In the genomic region with DNA sequence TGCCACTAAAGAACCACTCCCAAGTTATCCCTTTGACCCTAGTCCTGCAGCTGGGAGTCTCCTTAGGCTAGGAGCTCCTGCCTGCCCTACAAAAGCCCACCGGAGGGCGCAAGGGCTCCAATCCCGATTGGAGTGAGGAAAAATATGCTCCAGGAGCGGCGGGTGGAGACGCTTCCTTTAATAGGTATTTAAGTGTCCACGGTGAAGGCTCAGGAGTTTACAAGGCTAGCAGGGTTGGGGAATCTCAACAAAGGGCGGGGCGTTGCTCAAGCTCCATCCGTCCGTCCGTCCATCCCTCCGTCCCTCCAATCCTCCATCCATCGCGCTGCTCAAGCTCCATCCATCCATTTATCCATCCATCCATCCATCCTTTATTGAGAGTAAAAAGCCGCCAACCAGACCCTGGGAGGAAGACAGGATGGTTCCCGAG, we compare ENCODE assay signal across 9 cellular contexts. TPM values are rescaled to one million over a fixed set of nuclear protein-coding genes. Genes with fewer than 3 reads are reported as not detected.
DNase-seq lines count a peak whose midpoint lies in the region; TF ChIP-seq lines count a peak whose summit lies in the region.
"Had no signal": no experiment of that assay in that cellular context is flagged by ENCODE, and none has a peak within 500 bp of the region (broad histone marks: within the 10 kb centered on the region; RNA-seq: fewer than 3 reads in every experiment).

No MANE protein-coding gene starts in this region.

- peak overlapping the region; percentile 95 to 99 (median 98) for H3K4me3 Mint-ChIP-seq in brain

- peaks cover 8% of the 10 kb centered on the region for H3K36me3 Mint-ChIP-seq in brain

- H3K4me2 ChIP-seq in OCI-LY7 (ENCODE audit: low read length) = peak overlapping the region; percentile 98

- no peaks in the 10 kb centered on the region for H4K20me1 ChIP-seq in OCI-LY7 (ENCODE audit: insufficient read depth, low read length)

- H3K9ac ChIP-seq in iPS-15b (ENCODE audit: low read depth, low read length) (peak overlapping the region; percentile 54), rectal smooth muscle tissue (ENCODE audit: low read length) (peak overlapping the region; percentile 74)

- peaks cover 15% of the 10 kb centered on the region for H3K4me1 Mint-ChIP-seq in brain

- no peaks in the 10 kb centered on the region for H3K27me3 ChIP-seq in iPS-15b (ENCODE audit: control insufficient read depth, insufficient read depth, low read length)
- H3K27me3 ChIP-seq in rectal smooth muscle tissue (ENCODE audit: control insufficient read depth, insufficient read depth, low read length) = no peaks in the 10 kb centered on the region

- peaks cover 4% of the 10 kb centered on the region; the same call in 1 of the 2 replicates for H3K36me3 ChIP-seq in OCI-LY7 (ENCODE audit: insufficient read depth, low read length)
- H3K36me3 ChIP-seq in iPS-15b (ENCODE audit: control insufficient read depth, insufficient read depth, low read length) = no peaks in the 10 kb centered on the region
- H3K36me3 ChIP-seq in rectal smooth muscle tissue (ENCODE audit: control insufficient read depth, insufficient read depth, low read length) = peaks cover 7% of the 10 kb centered on the region

- POLR2A ChIA-PET in OCI-LY7 (lab: Charles Lee) = interaction anchor here (0.6 to 1.3 kb wide), 4 partner anchors 11 to 120 kb away, joined by 3 to 6 read pairs (median 4); partner anchors contain the start of gene LAT

- H3K27ac ChIP-seq in OCI-LY7 (ENCODE audit: low read depth, low read length, poor library complexity, severe bottlenecking) (peak overlapping the region; percentile 39), rectal smooth muscle tissue (ENCODE audit: low read depth, low read length) (peak overlapping the region; percentile 74)

- DNase-seq in AG10803 (ENCODE audit: low read depth) (peak; percentile 61), HPDE6-E6E7 (ENCODE audit: extremely low spot score) (peak; percentile 53), OCI-LY7 (ENCODE audit: low spot score) (peak; percentile 41), NOMO-1 treated with DMSO at 0.1 percent for 48 hours (lab: John Stamatoyannopoulos, UW; ENCODE audit: unreplicated experiment) (no peak)

- peak overlapping the region; percentile 96 to 99 (median 99) for H3K27ac Mint-ChIP-seq in brain

- peaks cover 4% of the 10 kb centered on the region; the same call in 1 of the 2 replicates for H3K79me2 ChIP-seq in OCI-LY7 (ENCODE audit: insufficient read depth, low read depth, low read length)

- peak overlapping the region; percentile 90 for H2AFZ ChIP-seq in OCI-LY7 (ENCODE audit: low read length)

- H3K9me3 ChIP-seq in OCI-LY7 (ENCODE audit: low read length) (no peaks in the 10 kb centered on the region), iPS-15b (ENCODE audit: control insufficient read depth, insufficient read depth, low read length) (no peaks in the 10 kb centered on the region)

- BruUV-seq in OCI-LY7 (replicated peaks; lab: Mats Ljungman, UMichigan) = TSS peak; percentile 98

- TF ChIP-seq CTCF in AG10803 (conservative IDR thresholded peaks at IDR 0.05; ENCODE audit: low read length) (peak; percentile 76), GM12873 (IDR thresholded peaks at IDR 0.05; ENCODE audit: insufficient read depth, low read depth, low read length, missing control alignments) (peak; percentile 58), OCI-LY7 (conservative IDR thresholded peaks at IDR 0.05; ENCODE audit: low read length) (peak; percentile 81), brain (conservative IDR thresholded peaks at IDR 0.05) (peak; percentile 60 to 82)

- CTCF ChIA-PET in OCI-LY7 (lab: Charles Lee; ENCODE audit: unreplicated experiment) = interaction anchor here (0.8 to 1.7 kb wide), 4 partner anchors 9 to 23 kb away, joined by 3 to 5 read pairs (median 4); partner anchors contain the start of genes LAT and NFATC2IP

- H3K4me3 ChIP-seq in AG10803 (ENCODE audit: low read length) (peak overlapping the region; percentile 99), OCI-LY7 (ENCODE audit: low read depth, low read length, poor library complexity, severe bottlenecking) (peak overlapping the region; percentile 88), iPS-15b (ENCODE audit: low read depth, low read length) (peak overlapping the region; percentile 95), rectal smooth muscle tissue (ENCODE audit: low read length) (peak overlapping the region; percentile 100)

- H3K4me1 ChIP-seq in OCI-LY7 (ENCODE audit: insufficient read depth, low read length, poor library complexity, severe bottlenecking) (peaks cover 15% of the 10 kb centered on the region), iPS-15b (ENCODE audit: control insufficient read depth, insufficient read depth, low read length) (peaks cover 4% of the 10 kb centered on the region), rectal smooth muscle tissue (ENCODE audit: control insufficient read depth, insufficient read depth, low read length) (peaks cover 5% of the 10 kb centered on the region)

- H3K27me3 Mint-ChIP-seq in brain = peaks cover 4% of the 10 kb centered on the region

- peaks cover 0 to 4% (median 0%) of the 10 kb centered on the region in 5 experiments for H3K9me3 Mint-ChIP-seq in brain

- intact Hi-C loops in OCI-LY7 (cut with micrococcal nuclease; ENCODE audit: unreplicated experiment) = loop anchor here (1.0 kb wide), 1 partner anchor 44 kb away; no protein-coding TSS in a partner anchor

- no peaks in the 10 kb centered on the region for H3K9me2 ChIP-seq in OCI-LY7 (ENCODE audit: insufficient read depth, low read length)

RNA-seq across cellular contexts. Expression of gene SPNS1, which starts 0.6 kb away (rescaled TPM):
- total RNA-seq in OCI-LY7 (2014; rRNA removed; shearing (Covaris generic)) = 12.4 and 20.1 TPM in 2 replicates
- 20.4 and 21.5 TPM in 2 replicates for total RNA-seq in OCI-LY7 (2022)
- 44.6 TPM for polyA plus RNA-seq in brain (ENCODE audit: insufficient read depth, low read depth, low replicate concordance)

RNA-seq across cellular contexts. Expression of gene LAT, which starts 10.8 kb away (rescaled TPM):
- 17.5 and 17.7 TPM in 2 replicates for total RNA-seq in OCI-LY7 (2014; rRNA removed; shearing (Covaris generic))
- total RNA-seq in OCI-LY7 (2022) = 19.8 and 20.0 TPM in 2 replicates
- 4.1 TPM for polyA plus RNA-seq in brain (ENCODE audit: insufficient read depth, low read depth, low replicate concordance)

RNA-seq across cellular contexts. Expression of gene NFATC2IP, which starts 23.3 kb away (rescaled TPM):
- 68.8 and 73.0 TPM in 2 replicates for total RNA-seq in OCI-LY7 (2014; rRNA removed; shearing (Covaris generic))
- 104 and 114 TPM in 2 replicates for total RNA-seq in OCI-LY7 (2022)
- polyA plus RNA-seq in brain (ENCODE audit: insufficient read depth, low read depth, low replicate concordance) = 18.9 TPM

RNA-seq across cellular contexts. Expression of gene CD19, which starts 42.3 kb away (rescaled TPM):
- total RNA-seq in OCI-LY7 (2014; rRNA removed; shearing (Covaris generic)) = 139 and 141 TPM in 2 replicates
- total RNA-seq in OCI-LY7 (2022) = 131 and 134 TPM in 2 replicates
- polyA plus RNA-seq in brain (ENCODE audit: insufficient read depth, low read depth, low replicate concordance) = not detected
- total RNA-seq: T-helper 2 cell treated with Interferon-gamma antibody and Interleukin-4, amounts not matched to agents 100 ng/mL and 5 ng/mL, for 36 hours had no signal

RNA-seq across cellular contexts. Expression of gene RABEP2, which starts 49.0 kb away (rescaled TPM):
- total RNA-seq in OCI-LY7 (2014; rRNA removed; shearing (Covaris generic)) = 84.8 and 118 TPM in 2 replicates
- 84.2 and 87.2 TPM in 2 replicates for total RNA-seq in OCI-LY7 (2022)
- polyA plus RNA-seq in brain (ENCODE audit: insufficient read depth, low read depth, low replicate concordance) = 13.2 TPM
